29 cellular contexts compared by ENCODE assay signal in the genomic region with DNA sequence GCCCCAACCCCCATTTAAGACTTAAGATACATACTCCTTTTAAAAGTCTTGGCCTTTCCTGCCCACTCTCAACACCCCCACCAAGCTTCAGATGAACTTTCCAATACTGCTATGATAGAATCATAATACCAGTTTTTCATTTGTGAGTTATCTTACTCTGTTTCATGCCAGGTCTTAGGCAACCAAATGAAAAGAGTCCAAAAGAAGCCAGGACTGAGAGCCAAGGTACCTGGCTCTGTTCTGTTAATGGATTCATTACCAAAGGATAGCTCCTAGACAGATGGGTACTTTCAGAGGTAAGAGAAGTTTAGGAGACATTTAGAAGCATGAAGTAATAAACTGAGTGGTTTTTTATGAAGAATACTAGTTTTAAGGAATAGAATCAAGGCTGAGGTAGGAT.
"Had no signal": no experiment of that assay in that cellular context is flagged by ENCODE, and none has a peak within 500 bp of the region (broad histone marks: within the 10 kb centered on the region; RNA-seq: fewer than 3 reads in every experiment).

No MANE protein-coding gene starts in this region.

- ATAC-seq: activated naive CD4-positive, alpha-beta T cell treated with anti-CD3 and anti-CD28 coated beads, Interleukin-2, amount 50 U/mL, for 72 hours; activated naive CD8-positive, alpha-beta T cell treated with anti-CD3 and anti-CD28 coated beads, Interleukin-2, amount 50 U/mL, for 24 hours; activated T-cell treated with anti-CD3 and anti-CD28 coated beads, Interleukin-2, amount 50 U/mL, for 4 hours; activated T-cell treated with anti-CD3 and anti-CD28 coated beads, Interleukin-2, amount 50 U/mL, for 72 hours; activated T-helper 17 cell treated with anti-CD3 and anti-CD28 coated beads, Interleukin-2, amount 50 U/mL, for 72 hours; body of pancreas had no signal

- DNase-seq: activated effector memory CD4-positive, alpha-beta T cell treated with anti-CD3 and anti-CD28 coated beads, Interleukin-2, amount 50 U/mL, for 16 hours; activated effector memory CD4-positive, alpha-beta T cell treated with Interleukin-2 at 50 U/mL for 16 hours; activated gamma-delta T cell; activated gamma-delta T cell treated with Interleukin-2 at 50 U/mL for 16 hours; activated naive CD4-positive, alpha-beta T cell; activated naive CD4-positive, alpha-beta T cell treated with anti-CD3 and anti-CD28 coated beads for 36 hours; activated naive CD4-positive, alpha-beta T cell treated with anti-CD3 and anti-CD28 coated beads, Interleukin-2, amount 10 ng/mL, durations not matched to agents 7 days and 5 days; activated naive CD4-positive, alpha-beta T cell treated with anti-CD3 and anti-CD28 coated beads, Interleukin-2, amount 50 U/mL, for 16 hours; activated naive CD4-positive, alpha-beta T cell treated with Interleukin-2 at 50 U/mL for 16 hours; activated naive CD8-positive, alpha-beta T cell treated with anti-CD3 and anti-CD28 coated beads for 36 hours; activated naive CD8-positive, alpha-beta T cell treated with anti-CD3 and anti-CD28 coated beads, Interleukin-2, amount 10 ng/mL, durations not matched to agents 7 days and 5 days; activated naive CD8-positive, alpha-beta T cell treated with anti-CD3 and anti-CD28 coated beads, Interleukin-2, amount 50 U/mL, for 24 hours; activated T-cell treated with anti-CD3 and anti-CD28 coated beads, Interleukin-2, amount 50 U/mL, for 1 hour; activated T-cell treated with anti-CD3 and anti-CD28 coated beads, Interleukin-2, amount 50 U/mL, for 24 hours; activated T-cell treated with anti-CD3 and anti-CD28 coated beads, Interleukin-2, amount 50 U/mL, for 4 hours; activated T-cell treated with anti-CD3 and anti-CD28 coated beads, Interleukin-2, amount 50 U/mL, for 48 hours; activated T-cell treated with anti-CD3 and anti-CD28 coated beads, Interleukin-2, amount 50 U/mL, for 72 hours; adrenal gland; amniotic stem cell; amygdala; anterior cingulate cortex; aorta; body of pancreas; brain microvascular endothelial cell; caudate nucleus; central memory CD4-positive, alpha-beta T cell; cerebellar nuclear complex had no signal
